Comparison of ENCODE assay signal across 24 cellular contexts in genomic region chr1:119451158-119451557, GRCh38. TPM values are rescaled to one million over a fixed set of nuclear protein-coding genes. Genes with fewer than 3 reads are reported as not detected.
DNase-seq lines count a peak whose midpoint lies in the region; ATAC-seq, FAIRE-seq and TF ChIP-seq lines count a peak whose summit lies in the region.
"Had no signal": no experiment of that assay in that cellular context is flagged by ENCODE, and none has a peak within 500 bp of the region (broad histone marks: within the 10 kb centered on the region; RNA-seq: fewer than 3 reads in every experiment).

No MANE protein-coding gene starts in this region.

- TF ChIP-seq CTCF in adrenal gland (IDR thresholded peaks at IDR 0.05) (no peak), H1 (IDR thresholded peaks at IDR 0.05; ENCODE audit: control extremely low read depth in 1 of 3, insufficient read depth in 1 of 3, low read depth in 1 of 3, low read length in 3 of 3) (no peak), neural crest cell (conservative IDR thresholded peaks at IDR 0.05) (no peak), upper lobe of left lung (IDR thresholded peaks at IDR 0.05) (no peak)

- TF ChIP-seq POLR2A in adrenal gland (IDR thresholded peaks at IDR 0.05) (no peak), H1 (IDR thresholded peaks at IDR 0.05; ENCODE audit: control extremely low read depth in 1 of 2, low read depth in 2 of 2, low read length in 2 of 2) (no peak), upper lobe of left lung (IDR thresholded peaks at IDR 0.05) (no peak)

- H2BK20ac ChIP-seq in H1 (ENCODE audit: low read length) = no peak overlapping the region

- H3K4me3 ChIP-seq in adrenal gland = no peak overlapping the region
- no peak overlapping the region for H3K4me3 ChIP-seq in H1 (ENCODE audit: extremely low read depth in 1 of 4, insufficient read depth in 2 of 4, low read depth in 3 of 4, low read length in 4 of 4)
- no peak overlapping the region for H3K4me3 ChIP-seq in upper lobe of left lung
- H3K4me3 ChIP-seq in small intestine (ENCODE audit: low read depth in 1 of 2, low read length in 2 of 2) = no peak overlapping the region

- H3K27ac ChIP-seq in adrenal gland (peak overlapping the region in 3 of 5 donors; percentile 5 to 65 (median 65)), H1 (ENCODE audit: low read depth, low read length) (no peak overlapping the region), upper lobe of left lung (no peak overlapping the region), small intestine (ENCODE audit: low read depth in 1 of 2, low read length in 1 of 2) (no peak overlapping the region)

- H3K9me3 Mint-ChIP-seq in neural crest cell = peaks cover 3% of the 10 kb centered on the region
- H3K9me3 Mint-ChIP-seq: H9 had no signal

- H3K23me2 ChIP-seq in H1 (ENCODE audit: low read depth, low read length) = 0 out of 2 replicates have a peak, but pooled peaks cover 2% of the 10 kb centered on the region

- H3K9ac ChIP-seq in H1 (replicated peaks in 1 of 4; ENCODE audit: extremely low read depth in 1 of 4, low read depth in 3 of 4, low read length in 3 of 4) = no peak overlapping the region

- H2AK5ac ChIP-seq in H1 (ENCODE audit: low read depth, low read length) = no peak overlapping the region

- no peak overlapping the region for H3K56ac ChIP-seq in H1 (replicated peaks; ENCODE audit: insufficient read length, low read depth, low read length)

- no peak overlapping the region for H3K14ac ChIP-seq in H1 (ENCODE audit: insufficient read length)

- WGBS in adrenal gland, 4 donors = 82 to 90% (median 85%) methylated on average over 5 to 6 of the region's 6 CpGs
- WGBS in H1 (ENCODE audit: extremely low coverage in 1 of 2, insufficient coverage in 1 of 2, insufficient read length in 1 of 2, insufficient replicate concordance in 2 of 2, low coverage in 1 of 2, low lambda C conversion rate in 2 of 2, missing lambda C conversion rate in 1 of 2), 2 experiments = 73% methylated on average over 6 of the region's 6 CpGs; no CpG with 5 or more reads in 1 of the 2 experiments
- WGBS in upper lobe of left lung, 2 donors = 77 to 89% methylated on average over 6 of the region's 6 CpGs
- 81 to 91% (median 83%) methylated on average over 6 of the region's 6 CpGs for WGBS in small intestine, 3 donors

- FAIRE-seq in H1 (lab: Jason Lieb, UNC) = no peak
- no peak for FAIRE-seq in small intestine (lab: Jason Lieb, UNC)
- FAIRE-seq: GM18507 had no signal

- H2AFZ ChIP-seq in H1 (ENCODE audit: low read length) = no peak overlapping the region

- no peak overlapping the region for H2BK5ac ChIP-seq in H1 (ENCODE audit: low read depth, low read length)

- no peak for TF ChIP-seq RAD21 in H1 (IDR thresholded peaks at IDR 0.05 in 1 of 2, conservative IDR thresholded peaks at IDR 0.05 in 1 of 2; ENCODE audit: low read depth in 2 of 2, low read length in 2 of 2)

- H3K79me2 ChIP-seq in H1 (ENCODE audit: control insufficient read depth in 1 of 2, insufficient read depth in 2 of 2, low read length in 2 of 2) = no peaks in the 10 kb centered on the region

- no peaks in the 10 kb centered on the region for H3K27me3 Mint-ChIP-seq in neural crest cell (ENCODE audit: low read depth)

- DNase-seq in adrenal gland (no peak), H1 (ENCODE audit: low read depth in 1 of 2, low spot score in 2 of 2) (no peak), neural crest cell (ENCODE audit: low read depth, low spot score) (peak; percentile 12), retina (peak; percentile 36), upper lobe of left lung (no peak), small intestine (no peak), hippocampal formation (lab: John Stamatoyannopoulos, UW) (no peak)
- no peak for DNase-seq in effector CD4-positive, alpha-beta T cell
- DNase-seq: C1 segment of cervical spinal cord; Calu3; CD4-positive, alpha-beta memory T cell; COR-L47; DMS53; DMS79 treated with DMSO at 0.1 percent for 48 hours; GF-D8; GOT3; H9 had no signal

- no peak for TF ChIP-seq EP300 in H1 (IDR thresholded peaks at IDR 0.05; ENCODE audit: borderline replicate concordance in 1 of 2, low read depth in 2 of 2, low read length in 2 of 2)
- TF ChIP-seq EP300 in upper lobe of left lung (IDR thresholded peaks at IDR 0.05) = no peak

- H3K23ac ChIP-seq in H1 (ENCODE audit: insufficient read length) = no peak overlapping the region

- CTCF ChIA-PET in H1 (lab: Charles Lee; ENCODE audit: partially characterized antibody) = interaction anchor here (0.6 to 7.0 kb wide), 11 partner anchors 10 to 442 kb away, joined by 3 to 31 read pairs (median 5); no protein-coding TSS in a partner anchor

- no peaks in the 10 kb centered on the region for H4K20me1 ChIP-seq in H1 (replicated peaks in 1 of 2; ENCODE audit: control insufficient read depth in 1 of 2, insufficient read depth in 2 of 2, low read length in 2 of 2)

- H4K8ac ChIP-seq in H1 (ENCODE audit: extremely low read depth, insufficient read depth, low read length) = peak overlapping the region; percentile 23; the same call in 1 of the 2 replicates

- no peaks in the 10 kb centered on the region for H3K36me3 Mint-ChIP-seq in neural crest cell (ENCODE audit: low read depth)
- H3K36me3 Mint-ChIP-seq: CD4-positive, alpha-beta memory T cell had no signal

- H3K36me3 ChIP-seq in adrenal gland (replicated peaks in 1 of 2) (no peaks in the 10 kb centered on the region), H1 (ENCODE audit: control insufficient read depth in 2 of 4, insufficient read depth in 4 of 4, low read length in 3 of 4) (no peaks in the 10 kb centered on the region), upper lobe of left lung (no peaks in the 10 kb centered on the region), small intestine (ENCODE audit: control insufficient read depth in 2 of 2, insufficient read depth in 2 of 2, low read length in 2 of 2) (no peaks in the 10 kb centered on the region)

- no peak overlapping the region for H2BK12ac ChIP-seq in H1 (ENCODE audit: low read depth, low read length)

- H3K27me3 ChIP-seq in adrenal gland (no peaks in the 10 kb centered on the region), H1 (replicated peaks in 1 of 4; ENCODE audit: control insufficient read depth in 3 of 4, extremely low read depth in 1 of 4, insufficient read depth in 3 of 4, low read length in 3 of 4) (no peaks in the 10 kb centered on the region), upper lobe of left lung (no peaks in the 10 kb centered on the region), small intestine (ENCODE audit: control insufficient read depth in 2 of 2, insufficient read depth in 2 of 2, low read length in 2 of 2) (no peaks in the 10 kb centered on the region)

- no peak overlapping the region for H3K18ac ChIP-seq in H1 (ENCODE audit: extremely low read depth, low read length)

- peak overlapping the region; percentile 14 for H3K4me3 Mint-ChIP-seq in neural crest cell
- H3K4me3 Mint-ChIP-seq: CD4-positive, alpha-beta memory T cell; H9 had no signal

- H3K4me1 Mint-ChIP-seq in neural crest cell = peaks cover 30% of the 10 kb centered on the region
- H3K4me1 Mint-ChIP-seq: CD4-positive, alpha-beta memory T cell had no signal

- H3K27ac Mint-ChIP-seq in neural crest cell (ENCODE audit: unreplicated experiment) = peak overlapping the region; percentile 86
- H3K27ac Mint-ChIP-seq: CD4-positive, alpha-beta memory T cell; H9 had no signal

- H3K4me1 ChIP-seq in adrenal gland (replicated peaks in 1 of 2) (peaks cover 0 to 15% of the 10 kb centered on the region in 2 donors), H1 (replicated peaks in 1 of 4; ENCODE audit: control insufficient read depth in 3 of 4, insufficient read depth in 4 of 4, low read length in 3 of 4) (peaks cover 0 to 2% (median 0%) of the 10 kb centered on the region in 4 experiments; a peak in 2 of 7 replicates), upper lobe of left lung (no peaks in the 10 kb centered on the region), small intestine (ENCODE audit: control insufficient read depth in 2 of 2, insufficient read depth in 1 of 2, low read depth in 1 of 2, low read length in 1 of 2) (no peaks in the 10 kb centered on the region)

- H4K5ac ChIP-seq in H1 (ENCODE audit: insufficient read length, low read depth, low read length) = no peak overlapping the region

- no peaks in the 10 kb centered on the region for H3K79me1 ChIP-seq in H1 (ENCODE audit: low read depth, low read length)

- no peak overlapping the region for H3K4me2 ChIP-seq in H1 (ENCODE audit: insufficient read depth in 1 of 2, low read depth in 2 of 2, low read length in 2 of 2)

- no peak overlapping the region for H3K4ac ChIP-seq in H1 (replicated peaks; ENCODE audit: insufficient read length, low read depth, low read length)

- H2BK15ac ChIP-seq in H1 (ENCODE audit: low read length) = no peak overlapping the region

- H3K9me3 ChIP-seq in adrenal gland (replicated peaks in 1 of 3) (no peaks in the 10 kb centered on the region), H1 (ENCODE audit: insufficient read depth in 2 of 2, low read depth in 1 of 2, low read length in 1 of 2) (no peaks in the 10 kb centered on the region), upper lobe of left lung (no peaks in the 10 kb centered on the region), small intestine (ENCODE audit: control insufficient read depth, low read depth) (no peaks in the 10 kb centered on the region)

- intact Hi-C loops in adrenal gland (cut with DNase I) = no loop called here

- H2BK120ac ChIP-seq in H1 (replicated peaks; ENCODE audit: low read depth, low read length) = no peak overlapping the region

- POLR2A ChIA-PET in H1 (lab: Charles Lee; ENCODE audit: partially characterized antibody) = no interaction called here

- no peak for ATAC-seq in upper lobe of left lung (ENCODE audit: low FRiP score in 2 of 2)
- ATAC-seq: HCT116 had no signal

- no peak overlapping the region for H4K91ac ChIP-seq in H1 (replicated peaks; ENCODE audit: insufficient read length, low read length)

RNA-seq across cellular contexts. Expression of gene HSD3B2, which starts 36.2 kb away (rescaled TPM):
- total RNA-seq in adrenal gland (1,000 to 10,000 TPM; 1,375 to 5,962 (median 2,281) TPM), neural crest cell (not detected in 2 replicates), upper lobe of left lung (1 to 10 TPM in 2 of 6 donors, not detected in 4; 2.1 TPM)
- polyA plus RNA-seq in adrenal gland (over 10,000 TPM in 1 of 3 donors, 100 to 1,000 TPM in 2; 141 to 14,693 (median 845) TPM), H1 (2011; rRNA removed) (0.05 TPM in 1 of 2 replicates, not detected in the other), small intestine (1 to 10 TPM in 1 of 3 donors, under 1 TPM in 1, not detected in 1; 0.07 to 1.6 TPM)
- total RNA-seq in H1 (2021; fragmentation: NEBNext Ultra II Directional; extraction: Animal tissue kit (Norgen Biotek cat#: 25700)) = not detected in 2 replicates
- polyA plus RNA-seq in H1 (2011; cell fraction: cytosol; rRNA removed) = not detected
- polyA plus RNA-seq in H1 (2011; cell fraction: nucleus; rRNA removed) = 0.14 TPM
- not detected in 4 replicates for polyA plus RNA-seq in H1 (2012, experiment 1 of 2)
- polyA plus RNA-seq in H1 (2012, experiment 2 of 2) = not detected
- not detected for polyA plus RNA-seq in H1 (2013, experiment 1 of 2)
- not detected for polyA plus RNA-seq in H1 (2013, experiment 2 of 2)
- not detected in 2 replicates for polyA minus RNA-seq in H1 (2011; rRNA and poly(A)+ RNA removed)
- polyA minus RNA-seq in H1 (2011; cell fraction: cytosol; rRNA and poly(A)+ RNA removed) = not detected
- polyA minus RNA-seq in H1 (2011; cell fraction: nucleus; rRNA and poly(A)+ RNA removed) = not detected
- total RNA-seq: A172; A673; Calu3; CD4-positive, alpha-beta memory T cell; Daoy; G401; H9 had no signal
- polyA plus RNA-seq: BJ; CD4-positive, alpha-beta memory T cell had no signal

RNA-seq across cellular contexts. Expression of gene HSD3B1, which starts 55.9 kb away (rescaled TPM):
- under 1 TPM in 3 of 8 donors, not detected in 5; 0.19 to 0.60 (median 0.22) TPM for total RNA-seq in adrenal gland
- under 1 TPM in 2 of 3 donors, not detected in 1; 0.07 to 0.59 TPM for polyA plus RNA-seq in adrenal gland
- not detected in 2 replicates for total RNA-seq in H1 (2021; fragmentation: NEBNext Ultra II Directional; extraction: Animal tissue kit (Norgen Biotek cat#: 25700))
- not detected in 2 replicates for polyA plus RNA-seq in H1 (2011; rRNA removed)
- polyA plus RNA-seq in H1 (2011; cell fraction: cytosol; rRNA removed) = not detected
- not detected for polyA plus RNA-seq in H1 (2011; cell fraction: nucleus; rRNA removed)
- polyA plus RNA-seq in H1 (2012, experiment 1 of 2) = not detected in 4 replicates
- polyA plus RNA-seq in H1 (2012, experiment 2 of 2) = not detected
- polyA plus RNA-seq in H1 (2013, experiment 1 of 2) = not detected
- not detected for polyA plus RNA-seq in H1 (2013, experiment 2 of 2)
- not detected in 2 replicates for polyA minus RNA-seq in H1 (2011; rRNA and poly(A)+ RNA removed)
- polyA minus RNA-seq in H1 (2011; cell fraction: cytosol; rRNA and poly(A)+ RNA removed) = not detected
- not detected for polyA minus RNA-seq in H1 (2011; cell fraction: nucleus; rRNA and poly(A)+ RNA removed)
- not detected in 2 replicates for total RNA-seq in neural crest cell
- total RNA-seq in upper lobe of left lung = not detected
- not detected for polyA plus RNA-seq in small intestine
- total RNA-seq: A172; A673; Calu3; CD4-positive, alpha-beta memory T cell; Daoy; G401; H9 had no signal
- polyA plus RNA-seq: BJ; CD4-positive, alpha-beta memory T cell had no signal

Comparison
In these comparisons a context has a peak if more than half of its experiments do, and no peak if none do; other contexts are left out.
1. DNase-seq: peak in neural crest cell (single experiment) and retina (single experiment); none in adrenal gland (0 of 7), H1 (0 of 2), effector CD4-positive, alpha-beta T cell (single experiment), upper lobe of left lung (0 of 2), small intestine (single experiment) and hippocampal formation (0 of 2).
2. H3K27ac ChIP-seq: peak in adrenal gland (3 of 5); none in H1 (single experiment), upper lobe of left lung (0 of 4) and small intestine (0 of 2).
3. RNA of gene HSD3B2, which starts 36.2 kb away (total RNA-seq): 1,375 to 5,962 TPM in adrenal gland; not detected in H1, not detected in neural crest cell and 2.1 TPM in upper lobe of left lung; every median in the first group is over 100 times any median in the second.